In the genomic region with DNA sequence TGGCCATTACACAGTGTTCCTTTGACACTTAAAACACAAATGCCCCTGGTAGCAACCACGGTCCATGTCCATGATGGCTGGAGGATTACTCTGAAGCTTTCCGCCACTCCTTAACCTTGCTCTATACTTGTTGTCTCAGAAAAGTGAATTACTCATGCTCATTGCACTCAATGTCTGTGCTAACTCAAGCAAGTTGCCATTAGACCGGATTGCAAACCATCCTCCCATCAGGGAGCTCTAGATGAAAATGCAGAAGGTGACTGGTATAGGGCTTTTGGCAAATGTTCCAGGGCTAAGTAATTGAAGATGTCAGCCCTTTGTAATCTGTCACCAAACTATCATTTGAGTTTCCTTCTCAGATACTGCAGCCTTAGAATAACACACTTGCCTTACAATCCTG, we compare ENCODE assay signal across 26 cellular contexts.
DNase-seq lines count a peak whose midpoint lies in the region; ATAC-seq, FAIRE-seq and TF ChIP-seq lines count a peak whose summit lies in the region.
"Had no signal": no experiment of that assay in that cellular context is flagged by ENCODE, and none has a peak within 500 bp of the region (broad histone marks: within the 10 kb centered on the region; RNA-seq: fewer than 3 reads in every experiment).

No MANE protein-coding gene starts in this region.

- DNase-seq in IMR-90 (no peak), NCI-H2171 treated with DMSO at 0.1 percent for 48 hours (lab: John Stamatoyannopoulos, UW) (peak; percentile 66), astrocyte of the cerebellum (ENCODE audit: low read depth) (peak; percentile 9), neuronal stem cell (ENCODE audit: low spot score) (peak; percentile 75), frontal cortex (ENCODE audit: low spot score in 2 of 2) (no peak), glomerular visceral epithelial cell (ENCODE audit: extremely low spot score) (no peak)
- DNase-seq: AML-193; C1 segment of cervical spinal cord; Caco-2; CD4-positive, alpha-beta memory T cell; EL; GDM1; HCEC 1CT; NCI-H1092; NCI-H1417 treated with DMSO at 0.1 percent for 48 hours; NCI-H187; NCI-H510A treated with DMSO at 0.1 percent for 48 hours; NCI-H774; NK-92 treated with Interleukin-12 subunit alpha and Interleukin-12 subunit beta, amount 100 ng/mL, for 24 hours; PC-9 had no signal

- no peak overlapping the region for H3K9ac ChIP-seq in IMR-90 (ENCODE audit: low read depth, low read length)
- no peak overlapping the region for H3K9ac ChIP-seq in neuronal stem cell (ENCODE audit: low read depth, low read length, poor library complexity)

- no peak overlapping the region for H4K8ac ChIP-seq in IMR-90 (ENCODE audit: low read depth in 2 of 2, low read length in 2 of 2)
- no peak overlapping the region for H4K8ac ChIP-seq in neuronal stem cell (ENCODE audit: low read depth, low read length)

- TF ChIP-seq POLR2A in IMR-90 (IDR thresholded peaks at IDR 0.05; ENCODE audit: low read depth, low read length): no peak

- H3K9me1 ChIP-seq in IMR-90 (ENCODE audit: insufficient read depth, low read length): 0 out of 2 replicates have a peak, but pooled peaks cover 3% of the 10 kb centered on the region

- H3K4me3 ChIP-seq in IMR-90 (ENCODE audit: insufficient read depth, low read depth, low read length) (no peak overlapping the region), astrocyte of the cerebellum (ENCODE audit: low read depth, low read length) (no peak overlapping the region), neuronal stem cell (ENCODE audit: low read length in 2 of 2) (no peak overlapping the region)
- H3K4me3 ChIP-seq: A549, GM12878, PC-9, SJSA1 had no signal

- no TSS peak for BruUV-seq in IMR-90 (replicated peaks; lab: Mats Ljungman, UMichigan)

- H2AK5ac ChIP-seq in IMR-90 (ENCODE audit: low read depth, low read length) (no peak overlapping the region), neuronal stem cell (ENCODE audit: low read depth, low read length) (no peak overlapping the region)

- H3K4me1 ChIP-seq in IMR-90 (ENCODE audit: control insufficient read depth, insufficient read depth, low read length) (no peaks in the 10 kb centered on the region), neuronal stem cell (ENCODE audit: control insufficient read depth in 2 of 2, insufficient read depth in 1 of 2, low read depth in 1 of 2, low read length in 2 of 2) (peaks cover 2 to 4% of the 10 kb centered on the region in 2 donors)
- H3K4me1 ChIP-seq: A549, Caco-2, SJSA1 had no signal

- no peak overlapping the region for H2AK9ac ChIP-seq in IMR-90 (replicated peaks; ENCODE audit: low read depth, low read length, poor library complexity)

- H3K27me3 ChIP-seq in IMR-90 (ENCODE audit: control insufficient read depth, insufficient read depth, low read length) (no peaks in the 10 kb centered on the region), neuronal stem cell (ENCODE audit: control insufficient read depth in 3 of 3, insufficient read depth in 3 of 3, low read depth in 1 of 3, low read length in 3 of 3) (no peaks in the 10 kb centered on the region)
- H3K27me3 ChIP-seq: SJSA1 had no signal

- TF ChIP-seq CTCF in IMR-90 (conservative IDR thresholded peaks at IDR 0.05; ENCODE audit: low read depth, low read length) (no peak), astrocyte of the cerebellum (IDR thresholded peaks at IDR 0.05; ENCODE audit: low read depth, low read length, missing control alignments) (no peak)

- ATAC-seq in IMR-90 (ENCODE audit: low read depth): no peak
- ATAC-seq in GM18498 (IDR thresholded peaks at IDR 0.05; ENCODE audit: unreplicated experiment): no peak
- ATAC-seq: A549, GM12878, Right ventricle myocardium inferior had no signal

- no peak overlapping the region; the same call in 1 of the 2 replicates for H3K4ac ChIP-seq in IMR-90 (ENCODE audit: low read depth, low read length)
- H3K4ac ChIP-seq in neuronal stem cell (ENCODE audit: low read length): no peak overlapping the region

- dilution Hi-C loops in IMR-90 (cut with HindIII; ENCODE audit: low sequenced_read_pairs, unreplicated experiment): no loop called here

- H2BK120ac ChIP-seq in IMR-90 (ENCODE audit: low read depth, low read length) (peak overlapping the region; percentile 23; the same call in 1 of the 2 replicates), neuronal stem cell (ENCODE audit: low read depth, low read length) (no peak overlapping the region)

- no peak for FAIRE-seq in frontal cortex (lab: Jason Lieb, UNC)
- FAIRE-seq: A549, GM12878, H1 had no signal

- H3K4me2 ChIP-seq in IMR-90 (ENCODE audit: low read depth, low read length) (no peak overlapping the region), neuronal stem cell (ENCODE audit: insufficient read depth, low read length, poor library complexity, severe bottlenecking) (no peak overlapping the region)
- H3K4me2 ChIP-seq: A549, PC-9 had no signal

- no peak overlapping the region for H4K5ac ChIP-seq in IMR-90 (ENCODE audit: low read depth, low read length)

- H2BK20ac ChIP-seq in IMR-90 (ENCODE audit: low read depth, low read length): peak overlapping the region; percentile 35; the same call in 1 of the 2 replicates

- no peak for TF ChIP-seq RAD21 in IMR-90 (IDR thresholded peaks at IDR 0.05; ENCODE audit: low read length)

- WGBS in IMR-90 (ENCODE audit: extremely low coverage in 2 of 2, insufficient read length in 1 of 2), 2 experiments: no CpG with 5 or more reads among the region's 3 CpGs
- WGBS in neuronal stem cell (ENCODE audit: extremely low coverage in 2 of 2, insufficient read length in 2 of 2, insufficient replicate concordance in 1 of 2), 2 donors: no CpG with 5 or more reads among the region's 3 CpGs

- POLR2A ChIA-PET in IMR-90 (lab: Charles Lee; ENCODE audit: unreplicated experiment): no interaction called here

- H3K9me3 ChIP-seq in IMR-90 (ENCODE audit: control insufficient read depth, insufficient read depth, low read length) (no peaks in the 10 kb centered on the region), neuronal stem cell (replicated peaks in 1 of 2; ENCODE audit: control insufficient read depth in 2 of 2, insufficient read depth in 1 of 2, low read depth in 1 of 2, low read length in 2 of 2) (no peaks in the 10 kb centered on the region)
- H3K9me3 ChIP-seq: A549, Caco-2, SJSA1 had no signal

- CTCF ChIA-PET in IMR-90 (lab: Yijun Ruan, JAX): no interaction called here

- H4K91ac ChIP-seq in IMR-90 (ENCODE audit: insufficient read depth, low read depth, low read length) (no peak overlapping the region), neuronal stem cell (ENCODE audit: low read depth, low read length, poor library complexity) (no peak overlapping the region)

- H2BK5ac ChIP-seq in IMR-90 (ENCODE audit: low read depth, low read length, poor library complexity, severe bottlenecking) (no peak overlapping the region), neuronal stem cell (ENCODE audit: low read length) (no peak overlapping the region)

- H3K79me1 ChIP-seq in IMR-90 (ENCODE audit: low read depth in 1 of 2, low read length in 2 of 2): no peaks in the 10 kb centered on the region
- no peaks in the 10 kb centered on the region for H3K79me1 ChIP-seq in neuronal stem cell (ENCODE audit: low read depth, low read length)

- no peak overlapping the region for H2AFZ ChIP-seq in IMR-90 (replicated peaks; ENCODE audit: low read length, poor library complexity)
- H2AFZ ChIP-seq in neuronal stem cell (ENCODE audit: low read length): peak overlapping the region; percentile 42
- H2AFZ ChIP-seq: PC-9 had no signal

- no peak overlapping the region for H3K56ac ChIP-seq in IMR-90 (ENCODE audit: extremely low read depth, insufficient read depth, low read length)

- no peak overlapping the region; the same call in 1 of the 2 replicates for H3K14ac ChIP-seq in IMR-90 (replicated peaks; ENCODE audit: low read depth, low read length)
- H3K14ac ChIP-seq in neuronal stem cell (ENCODE audit: low read length): no peak overlapping the region

- H3K23ac ChIP-seq in IMR-90 (ENCODE audit: low read depth, low read length): no peak overlapping the region
- H3K23ac ChIP-seq in neuronal stem cell (ENCODE audit: low read depth, low read length, poor library complexity): no peak overlapping the region

- H2BK15ac ChIP-seq in IMR-90 (ENCODE audit: low read depth, low read length) (no peak overlapping the region), neuronal stem cell (ENCODE audit: low read length) (no peak overlapping the region)

- H3K27ac ChIP-seq in IMR-90 (ENCODE audit: insufficient read depth, low read length) (no peak overlapping the region), neuronal stem cell (replicated peaks; ENCODE audit: low read length) (no peak overlapping the region)
- H3K27ac ChIP-seq: A549, PC-9, SJSA1 had no signal

- intact Hi-C loops in IMR-90 (cut with micrococcal nuclease): no loop called here

- H3K36me3 ChIP-seq in IMR-90 (ENCODE audit: control insufficient read depth, insufficient read depth, low read length) (no peaks in the 10 kb centered on the region), neuronal stem cell (replicated peaks in 1 of 2; ENCODE audit: control insufficient read depth in 2 of 2, insufficient read depth in 2 of 2, low read length in 2 of 2) (no peaks in the 10 kb centered on the region)
- H3K36me3 ChIP-seq: SJSA1 had no signal

- no peak overlapping the region for H2BK12ac ChIP-seq in neuronal stem cell (ENCODE audit: low read length)

- H3K18ac ChIP-seq in IMR-90 (ENCODE audit: low read depth, low read length) (no peak overlapping the region), neuronal stem cell (ENCODE audit: low read length) (no peak overlapping the region)

- H4K20me1 ChIP-seq in IMR-90 (ENCODE audit: insufficient read depth, low read length): no peaks in the 10 kb centered on the region

- in situ Hi-C loops in IMR-90 (cut with MboI; ENCODE audit: low sequenced_read_pairs) (no loop called here), astrocyte of the cerebellum (cut with HindIII; ENCODE audit: low sequenced_read_pairs) (no loop called here)

TF ChIP-seq in IMR-90, 13 proteins besides CTCF, POLR2A, EP300 and RAD21:
- TF ChIP-seq RCOR1 (IDR thresholded peaks at IDR 0.05; ENCODE audit: insufficient replicate concordance, low read length) (no peak), FOS (IDR thresholded peaks at IDR 0.05; ENCODE audit: low read depth, low read length) (no peak), MAZ (IDR thresholded peaks at IDR 0.05; ENCODE audit: borderline replicate concordance, low read depth, low read length) (no peak), BHLHE40 (IDR thresholded peaks at IDR 0.05; ENCODE audit: low read depth, low read length) (no peak), CEBPB (IDR thresholded peaks at IDR 0.05; ENCODE audit: low read depth, low read length) (no peak), CHD1 (IDR thresholded peaks at IDR 0.05; ENCODE audit: low read depth, low read length) (no peak)
TF ChIP-seq in IMR-90: peak in this region for 0.

Comparison
In these comparisons a context has a peak if more than half of its experiments do, and no peak if none do; other contexts are left out.
1. DNase-seq: peak in NCI-H2171 treated with DMSO at 0.1 percent for 48 hours (single experiment), astrocyte of the cerebellum (single experiment) and neuronal stem cell (single experiment); none in IMR-90 (single experiment), frontal cortex (0 of 2) and glomerular visceral epithelial cell (single experiment).